ENCODE assay signal across 7 cellular contexts in the genomic region with DNA sequence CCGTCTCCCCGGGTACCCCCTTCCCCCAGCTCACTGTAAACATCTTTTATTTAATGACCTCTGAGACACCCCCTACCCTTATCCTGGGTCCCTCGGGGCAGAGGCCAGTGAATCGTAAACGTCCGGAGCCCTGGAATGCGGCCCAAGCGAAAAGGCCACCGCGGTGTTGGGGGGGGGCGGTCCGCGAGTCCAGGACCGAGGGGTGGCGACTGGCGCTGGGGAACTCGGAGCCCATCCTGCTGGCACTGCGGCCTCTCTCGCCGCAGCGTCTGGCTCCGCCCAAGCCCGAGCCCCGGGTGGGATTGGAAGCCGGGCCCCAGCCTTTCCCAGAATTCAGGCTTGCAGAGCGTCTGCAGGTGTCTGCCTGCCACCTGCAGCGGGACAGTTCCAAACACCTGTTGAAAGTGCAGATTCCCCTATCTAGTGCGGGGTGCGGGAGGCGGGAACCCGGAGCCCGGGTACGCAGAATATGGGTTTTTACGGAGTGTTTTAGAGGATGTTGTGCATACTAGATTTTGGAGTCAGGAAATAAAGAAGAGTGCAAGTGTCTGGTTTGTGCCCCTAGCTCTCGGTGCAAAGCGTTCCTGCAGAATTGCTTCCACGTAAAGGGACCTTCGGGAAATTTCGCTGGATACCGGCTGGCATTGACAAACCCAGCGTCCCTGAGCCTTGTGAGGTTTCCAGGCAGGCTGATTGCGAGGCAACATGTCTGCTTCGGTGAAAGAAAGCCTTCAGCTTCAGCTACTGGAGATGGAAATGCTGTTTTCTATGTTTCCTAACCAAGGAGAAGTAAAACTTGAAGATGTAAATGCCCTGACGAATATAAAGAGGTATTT. TPM values are rescaled to one million over a fixed set of nuclear protein-coding genes. Genes with fewer than 3 reads are reported as not detected.
A peak's percentile ranks its signal among the peaks of the same experiment; 100 is the strongest.
DNase-seq lines count a peak whose midpoint lies in the region; FAIRE-seq and TF ChIP-seq lines count a peak whose summit lies in the region.

No MANE protein-coding gene starts in this region.

- H3K27ac ChIP-seq in H1 (ENCODE audit: low read depth, low read length) (no peak overlapping the region), mesenchymal stem cell (ENCODE audit: low read length, poor library complexity, severe bottlenecking) (no peak overlapping the region), subcutaneous abdominal adipose tissue (ENCODE audit: low read depth, low read length) (peak overlapping the region; percentile 91)

- H3K9ac ChIP-seq in H1 (replicated peaks in 1 of 4; ENCODE audit: extremely low read depth in 1 of 4, low read depth in 3 of 4, low read length in 3 of 4) (peak overlapping the region in 3 of 4 experiments; percentile 61 to 85 (median 84); a peak in 5 of 7 replicates), mesenchymal stem cell (ENCODE audit: low read length) (peak overlapping the region; percentile 94), subcutaneous abdominal adipose tissue (ENCODE audit: low read length in 5 of 5) (peak overlapping the region; percentile 31 to 98 (median 92))

- POLR2A ChIA-PET in GM10248 (lab: Yijun Ruan, JAX): no interaction called here
- POLR2A ChIA-PET in activated CD4-positive, alpha-beta T cell treated with anti-CD3 and anti-CD28 coated beads, Interleukin-2, amount 10 ng/mL, durations not matched to agents 7 days and 5 days (lab: Charles Lee): no interaction called here
- POLR2A ChIA-PET in H1 (lab: Charles Lee; ENCODE audit: partially characterized antibody): interaction anchor here (0.6 to 1.5 kb wide), 6 partner anchors 21 to 319 kb away, joined by 3 to 5 read pairs (median 4); partner anchors contain the start of gene UBE3D

- DNase-seq in GM10248 (ENCODE audit: extremely low spot score) (peak; percentile 37), HAP-1 (ENCODE audit: low spot score in 2 of 2) (peak; percentile 35 to 77), NCI-H1092 (lab: John Stamatoyannopoulos, UW) (peak; percentile 4), H1 (ENCODE audit: low read depth in 1 of 2, low spot score in 2 of 2) (peak; percentile 46 to 87), mesenchymal stem cell (peak; percentile 59)
- DNase-seq in activated CD4-positive, alpha-beta T cell treated with anti-CD3 and anti-CD28 coated beads, Interleukin-2, amount 10 ng/mL, durations not matched to agents 7 days and 5 days: peak; percentile 7

- peaks cover 20% of the 10 kb centered on the region for H3K36me3 ChIP-seq in HAP-1 (replicated peaks)
- peaks cover 0 to 23% (median 3%) of the 10 kb centered on the region in 4 experiments; a peak in 4 of 8 replicates for H3K36me3 ChIP-seq in H1 (ENCODE audit: control insufficient read depth in 2 of 4, insufficient read depth in 4 of 4, low read length in 3 of 4)
- H3K36me3 ChIP-seq in mesenchymal stem cell (ENCODE audit: control insufficient read depth in 1 of 2, insufficient read depth in 2 of 2, low read depth in 1 of 2, low read length in 2 of 2): peaks cover 5 to 50% of the 10 kb centered on the region in 2 experiments
- peaks cover 2 to 16% (median 8%) of the 10 kb centered on the region in 5 donors for H3K36me3 ChIP-seq in subcutaneous abdominal adipose tissue (ENCODE audit: control insufficient read depth in 5 of 5, insufficient read depth in 5 of 5, low read length in 5 of 5)

- H3K9me3 Mint-ChIP-seq in activated CD4-positive, alpha-beta T cell treated with anti-CD3 and anti-CD28 coated beads, Interleukin-2, amount 10 ng/mL, durations not matched to agents 7 days and 5 days: no peaks in the 10 kb centered on the region

- H3K79me2 ChIP-seq in H1 (ENCODE audit: control insufficient read depth in 1 of 2, insufficient read depth in 2 of 2, low read length in 2 of 2): peaks cover 0 to 26% of the 10 kb centered on the region in 2 experiments; a peak in 2 of 4 replicates

- no peak overlapping the region for H2BK20ac ChIP-seq in H1 (ENCODE audit: low read length)

- H3K4ac ChIP-seq in H1 (replicated peaks; ENCODE audit: insufficient read length, low read depth, low read length): no peak overlapping the region
- peak overlapping the region in 1 of 2 experiments; percentile 47 for H3K4ac ChIP-seq in mesenchymal stem cell (ENCODE audit: low read depth in 1 of 2, low read length in 2 of 2)

- 5% methylated on average over 44 of the region's 44 CpGs; no CpG with 5 or more reads in 1 of the 2 experiments for WGBS in H1 (ENCODE audit: extremely low coverage in 1 of 2, insufficient coverage in 1 of 2, insufficient read length in 1 of 2, insufficient replicate concordance in 2 of 2, low coverage in 1 of 2, low lambda C conversion rate in 2 of 2, missing lambda C conversion rate in 1 of 2), 2 experiments
- 2% methylated on average over 42 of the region's 44 CpGs for WGBS in mesenchymal stem cell

- peak overlapping the region; percentile 98 for H3K4me3 Mint-ChIP-seq in activated CD4-positive, alpha-beta T cell treated with anti-CD3 and anti-CD28 coated beads, Interleukin-2, amount 10 ng/mL, durations not matched to agents 7 days and 5 days

- H3K4me1 Mint-ChIP-seq in activated CD4-positive, alpha-beta T cell treated with anti-CD3 and anti-CD28 coated beads, Interleukin-2, amount 10 ng/mL, durations not matched to agents 7 days and 5 days: peaks cover 30% of the 10 kb centered on the region

- H3K4me3 ChIP-seq in HAP-1 (peak overlapping the region; percentile 91), H1 (ENCODE audit: extremely low read depth in 1 of 4, insufficient read depth in 2 of 4, low read depth in 3 of 4, low read length in 4 of 4) (peak overlapping the region; percentile 79 to 98 (median 84)), mesenchymal stem cell (ENCODE audit: insufficient read depth in 1 of 2, low read depth in 1 of 2, low read length in 2 of 2) (peak overlapping the region; percentile 95 to 97), subcutaneous abdominal adipose tissue (ENCODE audit: low read depth in 1 of 5, low read length in 5 of 5) (peak overlapping the region; percentile 75 to 94 (median 86))

- peaks cover 6 to 7% of the 10 kb centered on the region in 2 experiments for H4K20me1 ChIP-seq in H1 (replicated peaks in 1 of 2; ENCODE audit: control insufficient read depth in 1 of 2, insufficient read depth in 2 of 2, low read length in 2 of 2)

- H2BK5ac ChIP-seq in H1 (ENCODE audit: low read depth, low read length): no peak overlapping the region
- peak overlapping the region; percentile 62 for H2BK5ac ChIP-seq in mesenchymal stem cell (ENCODE audit: low read depth, low read length, poor library complexity, severe bottlenecking)

- H3K27me3 Mint-ChIP-seq in activated CD4-positive, alpha-beta T cell treated with anti-CD3 and anti-CD28 coated beads, Interleukin-2, amount 10 ng/mL, durations not matched to agents 7 days and 5 days: peaks cover 9% of the 10 kb centered on the region

- no peak overlapping the region for H3K23ac ChIP-seq in H1 (ENCODE audit: insufficient read length)
- no peak overlapping the region for H3K23ac ChIP-seq in mesenchymal stem cell (ENCODE audit: low read length in 2 of 2)

- H4K8ac ChIP-seq in H1 (ENCODE audit: extremely low read depth, insufficient read depth, low read length): peak overlapping the region; percentile 93; the same call in 1 of the 2 replicates
- peak overlapping the region; percentile 55 for H4K8ac ChIP-seq in mesenchymal stem cell (ENCODE audit: low read length)

- no peak for TF ChIP-seq POLR2A in H1 (IDR thresholded peaks at IDR 0.05; ENCODE audit: control extremely low read depth in 1 of 2, low read depth in 2 of 2, low read length in 2 of 2)

- H3K4me1 ChIP-seq in HAP-1 (peaks cover 12% of the 10 kb centered on the region), H1 (replicated peaks in 1 of 4; ENCODE audit: control insufficient read depth in 3 of 4, insufficient read depth in 4 of 4, low read length in 3 of 4) (no peaks in the 10 kb centered on the region), mesenchymal stem cell (ENCODE audit: control insufficient read depth, insufficient read depth, low read depth, low read length) (peaks cover 9% of the 10 kb centered on the region), subcutaneous abdominal adipose tissue (ENCODE audit: control insufficient read depth in 5 of 5, insufficient read depth in 5 of 5, low read length in 5 of 5) (peaks cover 0 to 34% (median 23%) of the 10 kb centered on the region in 5 donors)

- FAIRE-seq in H1 (lab: Jason Lieb, UNC): no peak

- no peak overlapping the region; the same call in 1 of the 2 replicates for H3K18ac ChIP-seq in H1 (ENCODE audit: extremely low read depth, low read length)
- H3K18ac ChIP-seq in mesenchymal stem cell (ENCODE audit: low read depth in 1 of 2, low read length in 2 of 2): peak overlapping the region; percentile 87 to 88

- H2AFZ ChIP-seq in H1 (ENCODE audit: low read length) (0 out of 2 replicates have a peak overlapping the region, but pooled peaks have one; percentile 24), mesenchymal stem cell (ENCODE audit: low read depth, low read length) (peak overlapping the region; percentile 76)

- H3K27me3 ChIP-seq in HAP-1 (ENCODE audit: low read depth): no peaks in the 10 kb centered on the region
- H3K27me3 ChIP-seq in H1 (replicated peaks in 1 of 4; ENCODE audit: control insufficient read depth in 3 of 4, extremely low read depth in 1 of 4, insufficient read depth in 3 of 4, low read length in 3 of 4): no peaks in the 10 kb centered on the region
- no peaks in the 10 kb centered on the region for H3K27me3 ChIP-seq in mesenchymal stem cell (ENCODE audit: control insufficient read depth in 1 of 2, insufficient read depth in 1 of 2, low read length in 2 of 2)
- H3K27me3 ChIP-seq in subcutaneous abdominal adipose tissue (ENCODE audit: control insufficient read depth in 5 of 5, insufficient read depth in 4 of 5, low read length in 5 of 5): no peaks in the 10 kb centered on the region

- TF ChIP-seq RAD21 in H1 (IDR thresholded peaks at IDR 0.05 in 1 of 2, conservative IDR thresholded peaks at IDR 0.05 in 1 of 2; ENCODE audit: low read depth in 2 of 2, low read length in 2 of 2): no peak

- H3K79me1 ChIP-seq in H1 (ENCODE audit: low read depth, low read length): peaks cover 4% of the 10 kb centered on the region; the same call in 1 of the 2 replicates
- peaks cover 16% of the 10 kb centered on the region for H3K79me1 ChIP-seq in mesenchymal stem cell (replicated peaks; ENCODE audit: low read length, poor library complexity, severe bottlenecking)

- H2BK15ac ChIP-seq in H1 (ENCODE audit: low read length) (no peak overlapping the region), mesenchymal stem cell (ENCODE audit: low read depth, poor library complexity, severe bottlenecking) (no peak overlapping the region)

- no peak overlapping the region for H4K91ac ChIP-seq in H1 (replicated peaks; ENCODE audit: insufficient read length, low read length)
- H4K91ac ChIP-seq in mesenchymal stem cell (ENCODE audit: low read length): no peak overlapping the region

- H2BK12ac ChIP-seq in H1 (ENCODE audit: low read depth, low read length): no peak overlapping the region
- no peak overlapping the region for H2BK12ac ChIP-seq in mesenchymal stem cell (ENCODE audit: low read length in 2 of 2)

- CTCF ChIA-PET in GM10248 (lab: Yijun Ruan, JAX) (interaction anchor here (0.7 to 15.6 kb wide), 4 partner anchors 14 to 127 kb away, joined by 3 to 114 read pairs (median 3); partner anchors contain the start of genes DOP1A and UBE3D), H1 (lab: Charles Lee; ENCODE audit: partially characterized antibody) (interaction anchor here (0.6 to 8.9 kb wide), 4 partner anchors 22 to 239 kb away, joined by 3 to 42 read pairs (median 3); no protein-coding TSS in a partner anchor)
- CTCF ChIA-PET in activated CD4-positive, alpha-beta T cell treated with anti-CD3 and anti-CD28 coated beads, Interleukin-2, amount 10 ng/mL, durations not matched to agents 7 days and 5 days (lab: Charles Lee): interaction anchor here (1.3 to 1.7 kb wide), 2 partner anchors 21 to 127 kb away, joined by 4 to 14 read pairs; partner anchors contain the start of genes DOP1A and UBE3D

- H3K14ac ChIP-seq in H1 (ENCODE audit: insufficient read length) (no peak overlapping the region), mesenchymal stem cell (ENCODE audit: low read length in 2 of 2) (no peak overlapping the region)

- peaks cover 4% of the 10 kb centered on the region for H3K23me2 ChIP-seq in H1 (ENCODE audit: low read depth, low read length)

- no peak for TF ChIP-seq EP300 in H1 (IDR thresholded peaks at IDR 0.05; ENCODE audit: borderline replicate concordance in 1 of 2, low read depth in 2 of 2, low read length in 2 of 2)

- peak overlapping the region; percentile 13 for H4K5ac ChIP-seq in H1 (ENCODE audit: insufficient read length, low read depth, low read length)

- H2AK5ac ChIP-seq in H1 (ENCODE audit: low read depth, low read length) (no peak overlapping the region), mesenchymal stem cell (ENCODE audit: low read length, severe bottlenecking) (no peak overlapping the region)

- H3K56ac ChIP-seq in H1 (replicated peaks; ENCODE audit: insufficient read length, low read depth, low read length): peak overlapping the region; percentile 62

- H2BK120ac ChIP-seq in H1 (replicated peaks; ENCODE audit: low read depth, low read length) (no peak overlapping the region), mesenchymal stem cell (ENCODE audit: low read depth, low read length) (no peak overlapping the region)

- H3K4me2 ChIP-seq in H1 (ENCODE audit: insufficient read depth in 1 of 2, low read depth in 2 of 2, low read length in 2 of 2): peak overlapping the region; percentile 76 to 89
- peak overlapping the region; percentile 99 for H3K4me2 ChIP-seq in mesenchymal stem cell (ENCODE audit: low read length, poor library complexity, severe bottlenecking)

- peak overlapping the region; percentile 54 for H3K27ac Mint-ChIP-seq in activated CD4-positive, alpha-beta T cell treated with anti-CD3 and anti-CD28 coated beads, Interleukin-2, amount 10 ng/mL, durations not matched to agents 7 days and 5 days

- H3K9me3 ChIP-seq in HAP-1 (no peaks in the 10 kb centered on the region), H1 (ENCODE audit: insufficient read depth in 2 of 2, low read depth in 1 of 2, low read length in 1 of 2) (no peaks in the 10 kb centered on the region), mesenchymal stem cell (ENCODE audit: control insufficient read depth, low read length) (no peaks in the 10 kb centered on the region), subcutaneous abdominal adipose tissue (ENCODE audit: control insufficient read depth in 5 of 5, low read length in 5 of 5) (no peaks in the 10 kb centered on the region)

- in situ Hi-C loops in HAP-1 (cut with MboI; ENCODE audit: low sequenced_read_pairs): no loop called here

- H3K36me3 Mint-ChIP-seq in activated CD4-positive, alpha-beta T cell treated with anti-CD3 and anti-CD28 coated beads, Interleukin-2, amount 10 ng/mL, durations not matched to agents 7 days and 5 days (ENCODE audit: low read depth): peaks cover 17% of the 10 kb centered on the region

- TF ChIP-seq CTCF in GM10248 (IDR thresholded peaks at IDR 0.05; ENCODE audit: control extremely low read depth, extremely low read depth, low read depth, missing control alignments) (no peak), H1 (IDR thresholded peaks at IDR 0.05; ENCODE audit: control extremely low read depth in 1 of 3, insufficient read depth in 1 of 3, low read depth in 1 of 3, low read length in 3 of 3) (no peak)

RNA-seq across cellular contexts. Expression of gene RWDD2A, which starts 0.8 kb away (rescaled TPM):
- 1 to 10 TPM; 1.4 to 1.6 TPM for total RNA-seq in activated CD4-positive, alpha-beta T cell treated with anti-CD3 and anti-CD28 coated beads, Interleukin-2, amount 10 ng/mL, durations not matched to agents 7 days and 5 days
- 3.3 and 3.6 TPM in 2 replicates for total RNA-seq in H1 (2021; fragmentation: NEBNext Ultra II Directional; extraction: Animal tissue kit (Norgen Biotek cat#: 25700))
- 1.5 and 2.1 TPM in 2 replicates for polyA plus RNA-seq in H1 (2011; rRNA removed)
- 3.0 TPM for polyA plus RNA-seq in H1 (2011; cell fraction: cytosol; rRNA removed)
- 1.7 TPM for polyA plus RNA-seq in H1 (2011; cell fraction: nucleus; rRNA removed)
- 2.6 to 3.6 TPM (median 3.2 TPM) in 4 replicates for polyA plus RNA-seq in H1 (2012, experiment 1 of 2)
- 0.34 TPM for polyA plus RNA-seq in H1 (2012, experiment 2 of 2)
- 3.0 TPM for polyA plus RNA-seq in H1 (2013, experiment 1 of 2)
- polyA plus RNA-seq in H1 (2013, experiment 2 of 2): 2.8 TPM
- polyA minus RNA-seq in H1 (2011; rRNA and poly(A)+ RNA removed): 4.1 and 4.6 TPM in 2 replicates
- polyA minus RNA-seq in H1 (2011; cell fraction: cytosol; rRNA and poly(A)+ RNA removed): 1.6 TPM
- polyA minus RNA-seq in H1 (2011; cell fraction: nucleus; rRNA and poly(A)+ RNA removed): 4.5 TPM
- 6.0 TPM for polyA plus RNA-seq in mesenchymal stem cell (2013, experiment 1 of 2)
- 6.4 TPM for polyA plus RNA-seq in mesenchymal stem cell (2013, experiment 2 of 2)

RNA-seq across cellular contexts. Expression of gene PGM3, which starts 0.9 kb away (rescaled TPM):
- 10 to 100 TPM; 12.3 to 14.1 TPM for total RNA-seq in activated CD4-positive, alpha-beta T cell treated with anti-CD3 and anti-CD28 coated beads, Interleukin-2, amount 10 ng/mL, durations not matched to agents 7 days and 5 days
- total RNA-seq in H1 (2021; fragmentation: NEBNext Ultra II Directional; extraction: Animal tissue kit (Norgen Biotek cat#: 25700)): 55.2 and 60.5 TPM in 2 replicates
- polyA plus RNA-seq in H1 (2011; rRNA removed): 6.5 and 14.5 TPM in 2 replicates
- 18.2 TPM for polyA plus RNA-seq in H1 (2011; cell fraction: cytosol; rRNA removed)
- polyA plus RNA-seq in H1 (2011; cell fraction: nucleus; rRNA removed): 20.7 TPM
- 42.1 to 73.9 TPM (median 44.2 TPM) in 4 replicates for polyA plus RNA-seq in H1 (2012, experiment 1 of 2)
- polyA plus RNA-seq in H1 (2012, experiment 2 of 2): 3.9 TPM
- polyA plus RNA-seq in H1 (2013, experiment 1 of 2): 24.3 TPM
- 21.1 TPM for polyA plus RNA-seq in H1 (2013, experiment 2 of 2)
- 114 and 137 TPM in 2 replicates for polyA minus RNA-seq in H1 (2011; rRNA and poly(A)+ RNA removed)
- polyA minus RNA-seq in H1 (2011; cell fraction: cytosol; rRNA and poly(A)+ RNA removed): 33.1 TPM
- 85.6 TPM for polyA minus RNA-seq in H1 (2011; cell fraction: nucleus; rRNA and poly(A)+ RNA removed)
- polyA plus RNA-seq in mesenchymal stem cell (2013, experiment 1 of 2): 45.4 TPM
- 46.8 TPM for polyA plus RNA-seq in mesenchymal stem cell (2013, experiment 2 of 2)

Comparison
In these comparisons a context has a peak if more than half of its experiments do, and no peak if none do; other contexts are left out.
1. DNase-seq: peak in every context shown above with its lines; median percentile 66 in H1; 59 in mesenchymal stem cell; 56 in HAP-1; 37 in GM10248; 7 in activated CD4-positive, alpha-beta T cell treated with anti-CD3 and anti-CD28 coated beads, Interleukin-2, amount 10 ng/mL, durations not matched to agents 7 days and 5 days; 4 in NCI-H1092.